Comparison of ENCODE assay signal across 14 cellular contexts in genomic region chr1:243470492-243470891, GRCh38.
DNase-seq lines count a peak whose midpoint lies in the region; ATAC-seq, FAIRE-seq and TF ChIP-seq lines count a peak whose summit lies in the region.
"Had no signal": no experiment of that assay in that cellular context is flagged by ENCODE, and none has a peak within 500 bp of the region (broad histone marks: within the 10 kb centered on the region; RNA-seq: fewer than 3 reads in every experiment).

No MANE protein-coding gene starts in this region.

- POLR2A ChIA-PET in BJ (lab: Charles Lee), result no interaction called here

- CTCF ChIA-PET in BJ (lab: Yijun Ruan, JAX), result interaction anchor here (1.1 kb wide), 1 partner anchor 47 kb away, joined by 4 read pairs; no protein-coding TSS in a partner anchor

- FAIRE-seq in RCC 7860 (lab: Jason Lieb, UNC), result no peak

- peak; percentile 22 for TF ChIP-seq CTCF in BJ (IDR thresholded peaks at IDR 0.05; ENCODE audit: insufficient read depth, low read depth, low read length)

- no peak overlapping the region for H3K4me3 ChIP-seq in BJ (ENCODE audit: low read depth, low read length)
- H3K4me3 ChIP-seq: esophagus squamous epithelium, thyroid gland had no signal

- ATAC-seq in HG03045 (IDR thresholded peaks at IDR 0.05; ENCODE audit: unreplicated experiment), result no peak
- ATAC-seq: activated T-helper 17 cell treated with anti-CD3 and anti-CD28 coated beads, Interleukin-2, amount 50 U/mL, for 72 hours; naive thymus-derived CD4-positive, alpha-beta T cell had no signal

- no peaks in the 10 kb centered on the region for H3K36me3 ChIP-seq in BJ (ENCODE audit: control insufficient read depth, insufficient read depth, low read length)
- H3K36me3 ChIP-seq: thyroid gland had no signal

- DNase-seq in BJ (ENCODE audit: low read depth), result no peak
- DNase-seq in NCI-H1694 treated with DMSO at 0.1 percent for 48 hours (lab: John Stamatoyannopoulos, UW), result peak; percentile 100
- DNase-seq in astrocyte of the hippocampus (ENCODE audit: low read depth, low spot score), result peak; percentile 51
- DNase-seq in medulla oblongata (ENCODE audit: extremely low spot score), result peak; percentile 62
- DNase-seq in RCC 7860 (ENCODE audit: low spot score), result no peak
- DNase-seq in NCI-H69 (lab: John Stamatoyannopoulos, UW), result no peak
- no peak for DNase-seq in NCI-H510A treated with DMSO at 0.1 percent for 48 hours (lab: John Stamatoyannopoulos, UW)
- DNase-seq: dermis blood vessel endothelial cell; DMS153; esophagus squamous epithelium; naive thymus-derived CD4-positive, alpha-beta T cell; thyroid gland had no signal

- no peaks in the 10 kb centered on the region for H3K27me3 ChIP-seq in BJ (ENCODE audit: control insufficient read depth, insufficient read depth, low read length)
- H3K27me3 ChIP-seq: esophagus squamous epithelium, thyroid gland had no signal

Comparison
In these comparisons a context has a peak if more than half of its experiments do, and no peak if none do; other contexts are left out.
1. DNase-seq: peak in NCI-H1694 treated with DMSO at 0.1 percent for 48 hours (single experiment), astrocyte of the hippocampus (single experiment) and medulla oblongata (single experiment); none in BJ (single experiment), RCC 7860 (single experiment), NCI-H69 (single experiment) and NCI-H510A treated with DMSO at 0.1 percent for 48 hours (single experiment).